8 cellular contexts compared by ENCODE assay signal in the genomic region with DNA sequence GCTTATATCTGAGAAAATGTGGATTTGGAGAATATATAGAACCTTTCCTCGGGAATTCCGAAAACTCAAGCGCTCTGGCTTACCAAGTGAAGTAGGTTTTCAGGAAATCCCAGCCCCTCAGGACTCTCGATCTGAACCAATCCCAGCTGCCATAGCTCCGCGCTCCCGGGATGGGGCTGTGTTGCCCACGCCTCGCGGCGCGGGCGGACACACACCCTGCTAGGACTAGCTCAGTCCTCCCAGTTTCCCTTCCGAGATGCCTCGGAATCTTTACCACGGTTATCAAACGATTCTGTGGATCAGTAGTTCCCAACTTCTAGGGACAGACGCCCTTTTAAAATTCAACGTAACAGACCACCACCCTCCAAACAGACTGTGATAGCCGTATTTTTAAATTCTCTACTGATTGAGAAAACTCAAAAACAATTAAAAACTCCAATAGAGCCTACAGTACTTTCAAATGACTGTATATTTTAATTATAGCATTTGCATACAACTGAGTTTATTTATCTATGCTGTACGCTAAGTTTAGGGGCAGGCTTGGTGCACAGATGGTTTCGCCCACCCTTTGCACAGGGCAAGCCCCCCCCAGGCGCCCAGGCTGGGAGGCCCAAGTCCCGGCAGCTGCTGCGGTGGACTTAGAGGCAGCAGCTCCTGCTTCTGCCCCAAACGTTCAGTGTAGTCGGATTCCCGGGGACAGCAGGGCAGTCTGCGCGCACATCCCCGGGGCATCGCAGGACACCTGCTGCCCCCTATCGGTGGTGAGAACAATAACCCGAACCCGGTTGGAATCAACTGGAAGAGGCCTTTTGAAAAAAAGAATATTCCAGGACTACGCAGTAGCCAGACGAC. TPM values are rescaled to one million over a fixed set of nuclear protein-coding genes. Genes with fewer than 3 reads are reported as not detected.
DNase-seq lines count a peak whose midpoint lies in the region; ATAC-seq and TF ChIP-seq lines count a peak whose summit lies in the region.

No MANE protein-coding gene starts in this region.

- peak overlapping the region; percentile 80 to 91 (median 90) for H3K4me3 Mint-ChIP-seq in immature natural killer cell

- H3K27ac ChIP-seq in VCaP, result peak overlapping the region; percentile 92
- H3K27ac ChIP-seq in caudate nucleus (ENCODE audit: low read depth, low read length), result peak overlapping the region; percentile 95
- no peak overlapping the region for H3K27ac ChIP-seq in smooth muscle cell (ENCODE audit: low read depth)

- peak overlapping the region; percentile 99 for H3K4me2 ChIP-seq in smooth muscle cell

- H3K27me3 Mint-ChIP-seq in immature natural killer cell (ENCODE audit: low read depth in 3 of 3), result peaks cover 4 to 19% (median 15%) of the 10 kb centered on the region in 3 donors

- peak overlapping the region; percentile 92 for H2AFZ ChIP-seq in smooth muscle cell (ENCODE audit: low read depth)

- peaks cover 12% of the 10 kb centered on the region for H3K4me1 ChIP-seq in smooth muscle cell (ENCODE audit: low read depth)

- H3F3A ChIP-seq in smooth muscle cell (ENCODE audit: low read depth), result peaks cover 7% of the 10 kb centered on the region

- no peaks in the 10 kb centered on the region for H3K36me3 Mint-ChIP-seq in immature natural killer cell

- no peaks in the 10 kb centered on the region for H4K20me1 ChIP-seq in smooth muscle cell (ENCODE audit: low read depth)

- TF ChIP-seq CTCF in VCaP (conservative IDR thresholded peaks at IDR 0.05), result peak; percentile 92
- peak; percentile 96 for TF ChIP-seq CTCF in smooth muscle cell (IDR thresholded peaks at IDR 0.05; ENCODE audit: borderline replicate concordance, insufficient read depth, poor library complexity, severe bottlenecking)

- ATAC-seq in HG02763 (IDR thresholded peaks at IDR 0.05; ENCODE audit: unreplicated experiment), result peak; percentile 41

- no peak overlapping the region for H3K9ac ChIP-seq in smooth muscle cell (ENCODE audit: low read depth)

- DNase-seq in NCI-H2081 (lab: John Stamatoyannopoulos, UW), result peak; percentile 50 to 60
- no peak for DNase-seq in NCI-H2081 treated with DMSO at 0.1 percent for 48 hours (lab: John Stamatoyannopoulos, UW)
- DNase-seq in NCI-H1694 (lab: John Stamatoyannopoulos, UW), result peak; percentile 86
- DNase-seq in caudate nucleus (lab: John Stamatoyannopoulos, UW), result peak in 59 of 61 donors; percentile 33 to 91 (median 75)
- peak; percentile 46 to 53 (median 53) for DNase-seq in immature natural killer cell
- peak; percentile 40 for DNase-seq in smooth muscle cell (lab: John Stamatoyannopoulos, UW; ENCODE audit: unreplicated experiment)

- H3K4me1 Mint-ChIP-seq in immature natural killer cell, result peaks cover 19 to 32% of the 10 kb centered on the region in 2 donors

- H3K27ac Mint-ChIP-seq in immature natural killer cell, result no peak overlapping the region

- H3K79me2 ChIP-seq in smooth muscle cell (ENCODE audit: low read depth), result no peaks in the 10 kb centered on the region

- H3K36me3 ChIP-seq in smooth muscle cell (ENCODE audit: low read depth), result no peaks in the 10 kb centered on the region

- no peaks in the 10 kb centered on the region for H3K27me3 ChIP-seq in smooth muscle cell (ENCODE audit: low read depth)

- no peaks in the 10 kb centered on the region for H3K9me3 Mint-ChIP-seq in immature natural killer cell

- WGBS in smooth muscle cell (ENCODE audit: low lambda C conversion rate), result 3% methylated on average over 37 of the region's 37 CpGs

- no peaks in the 10 kb centered on the region for H3K9me3 ChIP-seq in smooth muscle cell (replicated peaks; ENCODE audit: low read depth)

- H3K4me3 ChIP-seq in smooth muscle cell, result peak overlapping the region; percentile 78

RNA-seq across cellular contexts. Expression of gene CCDC54, which starts 52.3 kb away (rescaled TPM):
- polyA plus RNA-seq in immature natural killer cell, result under 1 TPM in 1 of 3 donors, not detected in 2; 0.32 TPM
- total RNA-seq in smooth muscle cell, result not detected in 2 replicates
- polyA plus RNA-seq in smooth muscle cell, result 0.49 TPM in 1 of 2 replicates, not detected in the other
